8 cellular contexts compared by ENCODE assay signal in genomic region chr1:23019851-23020625, GRCh38. TPM values are rescaled to one million over a fixed set of nuclear protein-coding genes. Genes with fewer than 3 reads are reported as not detected.
DNase-seq lines count a peak whose midpoint lies in the region; ATAC-seq lines count a peak whose summit lies in the region.

No MANE protein-coding gene starts in this region.

- DNase-seq in ELR (ENCODE audit: low read depth) (peak; percentile 59), Kasumi-1 (lab: John Stamatoyannopoulos, UW) (peak; percentile 38 to 48), lung microvascular endothelial cell (ENCODE audit: low read depth in 2 of 2) (peak; percentile 50 to 53), midbrain (lab: John Stamatoyannopoulos, UW) (no peak)
- DNase-seq in activated CD4-positive, alpha-beta T cell treated with anti-CD3 and anti-CD28 coated beads, Interleukin-2, amount 10 ng/mL, durations not matched to agents 7 days and 5 days: peak; percentile 36
- no peak for DNase-seq in effector memory CD4-positive, alpha-beta T cell

- peaks cover 41% of the 10 kb centered on the region for H3K4me1 Mint-ChIP-seq in activated CD4-positive, alpha-beta T cell treated with anti-CD3 and anti-CD28 coated beads, Interleukin-2, amount 10 ng/mL, durations not matched to agents 7 days and 5 days
- peaks cover 54% of the 10 kb centered on the region for H3K4me1 Mint-ChIP-seq in stimulated activated naive CD8-positive, alpha-beta T cell treated with anti-CD3 and anti-CD28 coated beads, Interleukin-15, Interleukin-2, amounts not matched to agents 100 ng/mL and 50 ng/mL, for 24 hours (ENCODE audit: low read depth)

- H3K27ac Mint-ChIP-seq in activated CD4-positive, alpha-beta T cell treated with anti-CD3 and anti-CD28 coated beads, Interleukin-2, amount 10 ng/mL, durations not matched to agents 7 days and 5 days: peak overlapping the region; percentile 93
- peak overlapping the region; percentile 88 for H3K27ac Mint-ChIP-seq in stimulated activated naive CD8-positive, alpha-beta T cell treated with anti-CD3 and anti-CD28 coated beads, Interleukin-15, Interleukin-2, amounts not matched to agents 100 ng/mL and 50 ng/mL, for 24 hours

- peak overlapping the region; percentile 94 for H3K4me3 Mint-ChIP-seq in activated CD4-positive, alpha-beta T cell treated with anti-CD3 and anti-CD28 coated beads, Interleukin-2, amount 10 ng/mL, durations not matched to agents 7 days and 5 days
- peak overlapping the region; percentile 96 for H3K4me3 Mint-ChIP-seq in stimulated activated naive CD8-positive, alpha-beta T cell treated with anti-CD3 and anti-CD28 coated beads, Interleukin-15, Interleukin-2, amounts not matched to agents 100 ng/mL and 50 ng/mL, for 24 hours

- H3K27ac ChIP-seq in effector memory CD4-positive, alpha-beta T cell (ENCODE audit: insufficient read depth, low read length, poor library complexity, severe bottlenecking): peak overlapping the region; percentile 64

- ATAC-seq in GM21737 (IDR thresholded peaks at IDR 0.05; ENCODE audit: unreplicated experiment): peak; percentile 17

- peak overlapping the region; percentile 94 for H3K4me3 ChIP-seq in effector memory CD4-positive, alpha-beta T cell (ENCODE audit: insufficient read depth, low read depth, low read length, poor library complexity, severe bottlenecking)

- peaks cover 21% of the 10 kb centered on the region for H3K36me3 Mint-ChIP-seq in activated CD4-positive, alpha-beta T cell treated with anti-CD3 and anti-CD28 coated beads, Interleukin-2, amount 10 ng/mL, durations not matched to agents 7 days and 5 days (ENCODE audit: low read depth)
- peaks cover 30% of the 10 kb centered on the region for H3K36me3 Mint-ChIP-seq in stimulated activated naive CD8-positive, alpha-beta T cell treated with anti-CD3 and anti-CD28 coated beads, Interleukin-15, Interleukin-2, amounts not matched to agents 100 ng/mL and 50 ng/mL, for 24 hours (ENCODE audit: low read depth)

- no peaks in the 10 kb centered on the region for H3K27me3 ChIP-seq in effector memory CD4-positive, alpha-beta T cell (replicated peaks; ENCODE audit: control insufficient read depth, insufficient read depth, low read length, poor library complexity, severe bottlenecking)

- POLR2A ChIA-PET in activated CD4-positive, alpha-beta T cell treated with anti-CD3 and anti-CD28 coated beads, Interleukin-2, amount 10 ng/mL, durations not matched to agents 7 days and 5 days (lab: Charles Lee): interaction anchor here (0.6 kb wide), 1 partner anchor 15 kb away, joined by 6 read pairs; no protein-coding TSS in a partner anchor

- no peaks in the 10 kb centered on the region for H3K9me3 ChIP-seq in effector memory CD4-positive, alpha-beta T cell (ENCODE audit: control insufficient read depth, low read length)

- H3K4me1 ChIP-seq in effector memory CD4-positive, alpha-beta T cell (ENCODE audit: control insufficient read depth, insufficient read depth, low read length, poor library complexity, severe bottlenecking): peaks cover 9% of the 10 kb centered on the region

- H3K27me3 Mint-ChIP-seq in activated CD4-positive, alpha-beta T cell treated with anti-CD3 and anti-CD28 coated beads, Interleukin-2, amount 10 ng/mL, durations not matched to agents 7 days and 5 days: no peaks in the 10 kb centered on the region
- H3K27me3 Mint-ChIP-seq in stimulated activated naive CD8-positive, alpha-beta T cell treated with anti-CD3 and anti-CD28 coated beads, Interleukin-15, Interleukin-2, amounts not matched to agents 100 ng/mL and 50 ng/mL, for 24 hours: no peaks in the 10 kb centered on the region

- CTCF ChIA-PET in activated CD4-positive, alpha-beta T cell treated with anti-CD3 and anti-CD28 coated beads, Interleukin-2, amount 10 ng/mL, durations not matched to agents 7 days and 5 days (lab: Charles Lee): interaction anchor here (0.7 to 1.5 kb wide), 4 partner anchors 18 to 164 kb away, joined by 3 to 5 read pairs (median 4); no protein-coding TSS in a partner anchor

- H3K9me3 Mint-ChIP-seq in activated CD4-positive, alpha-beta T cell treated with anti-CD3 and anti-CD28 coated beads, Interleukin-2, amount 10 ng/mL, durations not matched to agents 7 days and 5 days: peaks cover 13% of the 10 kb centered on the region
- H3K9me3 Mint-ChIP-seq in stimulated activated naive CD8-positive, alpha-beta T cell treated with anti-CD3 and anti-CD28 coated beads, Interleukin-15, Interleukin-2, amounts not matched to agents 100 ng/mL and 50 ng/mL, for 24 hours: no peaks in the 10 kb centered on the region

- H3K36me3 ChIP-seq in effector memory CD4-positive, alpha-beta T cell (ENCODE audit: control insufficient read depth, insufficient read depth, low read length): no peaks in the 10 kb centered on the region

RNA-seq across cellular contexts. Expression of gene KDM1A, which starts 0.8 kb away (rescaled TPM):
- total RNA-seq in activated CD4-positive, alpha-beta T cell treated with anti-CD3 and anti-CD28 coated beads, Interleukin-2, amount 10 ng/mL, durations not matched to agents 7 days and 5 days: 10 to 100 TPM; 54.9 to 55.0 TPM
- total RNA-seq in lung microvascular endothelial cell: 73.6 and 87.4 TPM in 2 replicates

RNA-seq across cellular contexts. Expression of gene TEX46, which starts 4.4 kb away (rescaled TPM):
- not detected for total RNA-seq in activated CD4-positive, alpha-beta T cell treated with anti-CD3 and anti-CD28 coated beads, Interleukin-2, amount 10 ng/mL, durations not matched to agents 7 days and 5 days
- not detected in 2 replicates for total RNA-seq in lung microvascular endothelial cell

RNA-seq across cellular contexts. Expression of gene LACTBL1, which starts 47.4 kb away (rescaled TPM):
- not detected for total RNA-seq in activated CD4-positive, alpha-beta T cell treated with anti-CD3 and anti-CD28 coated beads, Interleukin-2, amount 10 ng/mL, durations not matched to agents 7 days and 5 days
- total RNA-seq in lung microvascular endothelial cell: not detected in 2 replicates

Comparison
In these comparisons a context has a peak if more than half of its experiments do, and no peak if none do; other contexts are left out.
1. DNase-seq: peak in ELR (single experiment), Kasumi-1 (2 of 2), activated CD4-positive, alpha-beta T cell treated with anti-CD3 and anti-CD28 coated beads, Interleukin-2, amount 10 ng/mL, durations not matched to agents 7 days and 5 days (single experiment) and lung microvascular endothelial cell (2 of 2); none in effector memory CD4-positive, alpha-beta T cell (0 of 3) and midbrain (single experiment).